In genomic region chr16:28477311-28477920, GRCh38 we compare ENCODE assay signal across 20 cellular contexts. TPM values are rescaled to one million over a fixed set of nuclear protein-coding genes. Genes with fewer than 3 reads are reported as not detected.
A peak's percentile ranks its signal among the peaks of the same experiment; 100 is the strongest.
DNase-seq lines count a peak whose midpoint lies in the region; ATAC-seq and TF ChIP-seq lines count a peak whose summit lies in the region.
"Had no signal": no experiment of that assay in that cellular context is flagged by ENCODE, and none has a peak within 500 bp of the region (broad histone marks: within the 10 kb centered on the region; RNA-seq: fewer than 3 reads in every experiment).

No MANE protein-coding gene starts in this region.

- intact Hi-C loops in PC-3 (cut with micrococcal nuclease): no loop called here
- intact Hi-C loops in upper lobe of right lung (cut with DNase I): no loop called here

- H3K9me3 ChIP-seq in PC-3 (ENCODE audit: low read length): no peaks in the 10 kb centered on the region
- H3K9me3 ChIP-seq in upper lobe of right lung: no peaks in the 10 kb centered on the region
- H3K9me3 ChIP-seq: A549; BLaER1 treated with 17β-estradiol and CSF1 and Interleukin-3, amounts not matched to agents 10 nM and 100 nM had no signal

- peaks cover 6% of the 10 kb centered on the region for H3K4me1 Mint-ChIP-seq in activated naive CD4-positive, alpha-beta T cell treated with anti-CD3 and anti-CD28 coated beads, Interleukin-2, amount 50 U/mL, for 24 hours

- H3K4me3 ChIP-seq in PC-3 (ENCODE audit: low read length) (no peak overlapping the region), upper lobe of right lung (no peak overlapping the region), H7 (ENCODE audit: insufficient read depth, low read depth, low read length) (no peak overlapping the region)
- H3K4me3 ChIP-seq: A549; BLaER1 treated with 17β-estradiol and CSF1 and Interleukin-3, amounts not matched to agents 10 nM and 100 nM had no signal

- TF ChIP-seq CTCF in PC-3 (conservative IDR thresholded peaks at IDR 0.05; ENCODE audit: low read depth, low read length) (no peak), upper lobe of right lung (IDR thresholded peaks at IDR 0.05) (no peak)

- DNase-seq in activated naive CD4-positive, alpha-beta T cell treated with anti-CD3 and anti-CD28 coated beads, Interleukin-2, amount 50 U/mL, for 16 hours: no peak
- DNase-seq in PC-3: no peak
- peak; percentile 86 for DNase-seq in mesenteric fat pad (ENCODE audit: low spot score)
- peak; percentile 58 for DNase-seq in upper lobe of right lung
- DNase-seq in NK-92 treated with Interleukin-12 subunit alpha and Interleukin-12 subunit beta, amount 100 ng/mL, for 24 hours (lab: John Stamatoyannopoulos, UW): no peak
- no peak for DNase-seq in H7
- DNase-seq: GF-D8, HFFc6, NCI-H1436, NCI-H2029 treated with DMSO at 0.1 percent for 48 hours, NCI-H2171 treated with DMSO at 0.1 percent for 48 hours, NCI-H774 had no signal

- no peaks in the 10 kb centered on the region for H4K20me1 ChIP-seq in PC-3 (ENCODE audit: low read length)

- no peak overlapping the region for H3K4me3 Mint-ChIP-seq in activated naive CD4-positive, alpha-beta T cell treated with anti-CD3 and anti-CD28 coated beads, Interleukin-2, amount 50 U/mL, for 24 hours
- H3K4me3 Mint-ChIP-seq: HFFc6 had no signal

- H3K79me2 ChIP-seq in PC-3 (ENCODE audit: low read length): no peaks in the 10 kb centered on the region

- no peaks in the 10 kb centered on the region for H3K27me3 ChIP-seq in PC-3 (ENCODE audit: low read length)
- no peaks in the 10 kb centered on the region for H3K27me3 ChIP-seq in upper lobe of right lung
- no peaks in the 10 kb centered on the region for H3K27me3 ChIP-seq in H7 (ENCODE audit: control insufficient read depth, insufficient read depth, low read length)
- H3K27me3 ChIP-seq: BLaER1 treated with 17β-estradiol and CSF1 and Interleukin-3, amounts not matched to agents 10 nM and 100 nM had no signal

- H3K4me1 ChIP-seq in PC-3 (ENCODE audit: insufficient read depth, low read length) (no peaks in the 10 kb centered on the region), upper lobe of right lung (no peaks in the 10 kb centered on the region)
- H3K4me1 ChIP-seq: A549 had no signal

- ATAC-seq in PC-3: no peak
- ATAC-seq in upper lobe of right lung: peak; percentile 38
- ATAC-seq: A549 had no signal

- H3K27me3 Mint-ChIP-seq in activated naive CD4-positive, alpha-beta T cell treated with anti-CD3 and anti-CD28 coated beads, Interleukin-2, amount 50 U/mL, for 24 hours: no peaks in the 10 kb centered on the region

- CTCF ChIA-PET in PC-3 (lab: Charles Lee): no interaction called here

- H3K4me2 ChIP-seq in PC-3 (ENCODE audit: low read length): no peak overlapping the region
- H3K4me2 ChIP-seq: A549; BLaER1 treated with 17β-estradiol and CSF1 and Interleukin-3, amounts not matched to agents 10 nM and 100 nM; KMS-11 had no signal

- no peaks in the 10 kb centered on the region for H3F3A ChIP-seq in PC-3 (ENCODE audit: low read length, unreplicated experiment)

- no peaks in the 10 kb centered on the region for H3K9me2 ChIP-seq in PC-3 (replicated peaks; ENCODE audit: low read length)

- peak overlapping the region; percentile 74 for H3K27ac Mint-ChIP-seq in activated naive CD4-positive, alpha-beta T cell treated with anti-CD3 and anti-CD28 coated beads, Interleukin-2, amount 50 U/mL, for 24 hours
- H3K27ac Mint-ChIP-seq: HFFc6 had no signal

- H3K36me3 ChIP-seq in PC-3 (ENCODE audit: low read depth, low read length) (no peaks in the 10 kb centered on the region), upper lobe of right lung (peaks cover 93% of the 10 kb centered on the region), H7 (replicated peaks; ENCODE audit: control insufficient read depth, insufficient read depth, low read length) (no peaks in the 10 kb centered on the region; the same call in 1 of the 2 replicates)

- H3K27ac ChIP-seq in PC-3 (ENCODE audit: low read length) (no peak overlapping the region), upper lobe of right lung (no peak overlapping the region)
- H3K27ac ChIP-seq: A549; BLaER1 treated with 17β-estradiol and CSF1 and Interleukin-3, amounts not matched to agents 10 nM and 100 nM; KMS-11 had no signal

- H2AFZ ChIP-seq in PC-3 (ENCODE audit: low read length): no peak overlapping the region

- TSS peak; percentile 39 for BruUV-seq in PC-3 (replicated peaks; lab: Mats Ljungman, UMichigan)

- POLR2A ChIA-PET in PC-3 (lab: Charles Lee; ENCODE audit: unreplicated experiment): no interaction called here

- H3K9me3 Mint-ChIP-seq in activated naive CD4-positive, alpha-beta T cell treated with anti-CD3 and anti-CD28 coated beads, Interleukin-2, amount 50 U/mL, for 24 hours: no peaks in the 10 kb centered on the region
- H3K9me3 Mint-ChIP-seq: HFFc6 had no signal

- H3K36me3 Mint-ChIP-seq in activated naive CD4-positive, alpha-beta T cell treated with anti-CD3 and anti-CD28 coated beads, Interleukin-2, amount 50 U/mL, for 24 hours: peaks cover 5% of the 10 kb centered on the region

- no peak overlapping the region for H3K9ac ChIP-seq in PC-3 (ENCODE audit: low read length)
- H3K9ac ChIP-seq: BLaER1 treated with 17β-estradiol and CSF1 and Interleukin-3, amounts not matched to agents 10 nM and 100 nM; KMS-11 had no signal

RNA-seq across cellular contexts. Expression of gene NPIPB7, which starts 5.3 kb away (rescaled TPM):
- not detected in 2 replicates for total RNA-seq in PC-3 (2014; rRNA removed)
- not detected for total RNA-seq in mesenteric fat pad
- not detected for total RNA-seq in upper lobe of right lung
- not detected in 2 replicates for total RNA-seq in H7 (2014; rRNA removed; shearing (Covaris generic))
- total RNA-seq: Daoy, H4, HFFc6, M059J, NCI-H460 had no signal

RNA-seq across cellular contexts. Expression of gene CLN3, which starts 14.5 kb away (rescaled TPM):
- total RNA-seq in PC-3 (2014; rRNA removed): 10.7 and 13.3 TPM in 2 replicates
- 25.2 TPM for total RNA-seq in mesenteric fat pad
- total RNA-seq in upper lobe of right lung: 73.7 TPM
- 11.8 and 23.0 TPM in 2 replicates for total RNA-seq in H7 (2014; rRNA removed; shearing (Covaris generic))

RNA-seq across cellular contexts. Expression of gene APOBR, which starts 17.0 kb away (rescaled TPM):
- total RNA-seq in PC-3 (2014; rRNA removed) (0.04 TPM in 1 of 2 replicates, not detected in the other), mesenteric fat pad (4.1 TPM), upper lobe of right lung (17.7 TPM)
- not detected in 2 replicates for total RNA-seq in H7 (2014; rRNA removed; shearing (Covaris generic))
- total RNA-seq: H4, HFFc6, M059J had no signal

RNA-seq across cellular contexts. Expression of gene IL27, which starts 29.2 kb away (rescaled TPM):
- total RNA-seq in PC-3 (2014; rRNA removed): not detected in 2 replicates
- not detected for total RNA-seq in mesenteric fat pad
- total RNA-seq in upper lobe of right lung: not detected
- not detected in 2 replicates for total RNA-seq in H7 (2014; rRNA removed; shearing (Covaris generic))
- total RNA-seq: Daoy, H4, HFFc6, M059J, NCI-H460 had no signal

Comparison
In these comparisons a context has a peak if more than half of its experiments do, and no peak if none do; other contexts are left out.
1. DNase-seq: peak in mesenteric fat pad (single experiment) and upper lobe of right lung (single experiment); none in activated naive CD4-positive, alpha-beta T cell treated with anti-CD3 and anti-CD28 coated beads, Interleukin-2, amount 50 U/mL, for 16 hours (single experiment), PC-3 (single experiment), NK-92 treated with Interleukin-12 subunit alpha and Interleukin-12 subunit beta, amount 100 ng/mL, for 24 hours (single experiment) and H7 (single experiment).